ENCODE assay signal across 1 cellular context in genomic region chr9:133841167-133841812, GRCh38.
TF ChIP-seq lines count a peak whose summit lies in the region.

No MANE protein-coding gene starts in this region.

TF ChIP-seq in SK-N-SH, 30 proteins besides CTCF, POLR2A, EP300 and RAD21 (continued from another document):
- TF ChIP-seq ZBTB33 (IDR thresholded peaks at IDR 0.05; ENCODE audit: borderline replicate concordance, low read depth) (no peak), SIN3A (IDR thresholded peaks at IDR 0.05; ENCODE audit: borderline replicate concordance, low read depth, low read length) (no peak)
